9 cellular contexts compared by ENCODE assay signal in the genomic region with DNA sequence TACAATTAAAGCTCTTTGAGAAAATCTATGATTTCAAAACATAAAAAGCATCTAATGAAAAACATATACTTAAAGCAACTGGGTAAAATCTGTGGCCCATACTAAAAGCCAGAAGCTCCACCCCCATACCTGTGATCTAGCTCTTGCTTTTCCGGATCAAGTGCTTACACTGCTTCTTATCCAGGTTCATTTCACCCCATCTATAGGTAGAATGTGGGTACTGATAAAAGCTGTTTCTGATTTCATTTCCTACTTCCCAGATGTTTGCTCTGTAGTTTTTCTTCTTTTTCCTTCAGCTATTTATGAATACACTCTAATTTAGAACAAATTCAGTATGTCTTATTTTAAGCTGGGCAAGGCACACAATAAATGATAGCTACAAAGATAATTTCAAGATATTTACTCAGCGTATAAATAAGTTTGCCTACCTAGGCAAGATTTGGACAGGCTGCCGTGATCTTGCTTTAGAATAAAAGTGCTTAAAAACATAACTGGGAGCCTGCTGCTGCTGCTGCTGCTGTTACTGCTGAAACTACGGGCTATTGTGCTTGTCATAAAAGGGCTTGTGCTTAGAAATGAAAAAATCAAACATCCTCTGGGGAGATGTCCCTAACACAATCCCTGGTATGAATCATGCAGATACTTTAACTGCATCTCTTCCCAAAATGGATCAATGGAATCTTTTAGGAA. TPM values are rescaled to one million over a fixed set of nuclear protein-coding genes. Genes with fewer than 3 reads are reported as not detected.
DNase-seq lines count a peak whose midpoint lies in the region; ATAC-seq, FAIRE-seq and TF ChIP-seq lines count a peak whose summit lies in the region.
"Had no signal": no experiment of that assay in that cellular context is flagged by ENCODE, and none has a peak within 500 bp of the region (broad histone marks: within the 10 kb centered on the region; RNA-seq: fewer than 3 reads in every experiment).

No MANE protein-coding gene starts in this region.

- no peaks in the 10 kb centered on the region for H3K9me3 Mint-ChIP-seq in naive thymus-derived CD4-positive, alpha-beta T cell

- peak overlapping the region in 1 of 9 donors; percentile 29 for H3K27ac Mint-ChIP-seq in naive thymus-derived CD4-positive, alpha-beta T cell

- POLR2A ChIA-PET in naive thymus-derived CD4-positive, alpha-beta T cell (lab: Charles Lee): no interaction called here

- CTCF ChIA-PET in naive thymus-derived CD4-positive, alpha-beta T cell (lab: Charles Lee): interaction anchor here (0.6 to 1.5 kb wide), 11 partner anchors 10 to 871 kb away, joined by 3 to 12 read pairs (median 3); no protein-coding TSS in a partner anchor

- H3K9me3 ChIP-seq in naive thymus-derived CD4-positive, alpha-beta T cell (ENCODE audit: control insufficient read depth in 2 of 3, low read length in 3 of 3): no peaks in the 10 kb centered on the region
- H3K9me3 ChIP-seq: SJCRH30 had no signal

- H3K27me3 ChIP-seq in H7 (ENCODE audit: control insufficient read depth, insufficient read depth, low read length): peaks cover 14% of the 10 kb centered on the region
- H3K27me3 ChIP-seq in naive thymus-derived CD4-positive, alpha-beta T cell (ENCODE audit: control insufficient read depth in 2 of 2, insufficient read depth in 2 of 2, low read length in 2 of 2): peaks cover 0 to 3% of the 10 kb centered on the region in 2 donors
- H3K27me3 ChIP-seq: SJCRH30 had no signal

- peaks cover 15 to 30% (median 27%) of the 10 kb centered on the region in 7 donors for H3K4me1 Mint-ChIP-seq in naive thymus-derived CD4-positive, alpha-beta T cell

- peak; percentile 75 for TF ChIP-seq CTCF in C4-2B (conservative IDR thresholded peaks at IDR 0.05)

- H3K27me3 Mint-ChIP-seq in naive thymus-derived CD4-positive, alpha-beta T cell: peaks cover 9 to 54% (median 27%) of the 10 kb centered on the region in 5 donors

- no peaks in the 10 kb centered on the region for H3K36me3 Mint-ChIP-seq in naive thymus-derived CD4-positive, alpha-beta T cell

- peak; percentile 74 for FAIRE-seq in colon (lab: Jason Lieb, UNC)

- no peak overlapping the region for H3K27ac ChIP-seq in C4-2B
- H3K27ac ChIP-seq in naive thymus-derived CD4-positive, alpha-beta T cell (ENCODE audit: low read depth, low read length): no peak overlapping the region
- H3K27ac ChIP-seq: SJCRH30 had no signal

- H3K4me1 ChIP-seq in naive thymus-derived CD4-positive, alpha-beta T cell (ENCODE audit: control insufficient read depth in 2 of 2, insufficient read depth in 2 of 2, low read length in 2 of 2): peaks cover 4 to 8% of the 10 kb centered on the region in 2 donors
- H3K4me1 ChIP-seq: SJCRH30 had no signal

- intact Hi-C loops in naive thymus-derived CD4-positive, alpha-beta T cell (cut with micrococcal nuclease): loop anchor here (1.0 to 10.0 kb wide), 5 partner anchors 49 to 1270 kb away; no protein-coding TSS in a partner anchor

- peak overlapping the region in 7 of 10 donors; percentile 2 to 83 (median 13) for H3K4me3 Mint-ChIP-seq in naive thymus-derived CD4-positive, alpha-beta T cell

- peak; percentile 68 for ATAC-seq in naive thymus-derived CD4-positive, alpha-beta T cell
- no peak for ATAC-seq in GM18870 (IDR thresholded peaks at IDR 0.05; ENCODE audit: unreplicated experiment)
- ATAC-seq in HG03378 (IDR thresholded peaks at IDR 0.05; ENCODE audit: unreplicated experiment): no peak
- no peak for ATAC-seq in GM18511 (IDR thresholded peaks at IDR 0.05; ENCODE audit: unreplicated experiment)

- no peak overlapping the region for H3K4me3 ChIP-seq in H7 (ENCODE audit: insufficient read depth, low read depth, low read length)
- no peak overlapping the region for H3K4me3 ChIP-seq in naive thymus-derived CD4-positive, alpha-beta T cell (ENCODE audit: low read length)
- H3K4me3 ChIP-seq: SJCRH30 had no signal

- DNase-seq in H7 (peak; percentile 62), NCI-H524 (lab: John Stamatoyannopoulos, UW) (peak; percentile 18 to 77)
- DNase-seq in naive thymus-derived CD4-positive, alpha-beta T cell: peak in 7 of 9 donors; percentile 27 to 69 (median 46)

- H3K36me3 ChIP-seq in H7 (replicated peaks; ENCODE audit: control insufficient read depth, insufficient read depth, low read length): no peaks in the 10 kb centered on the region
- H3K36me3 ChIP-seq in naive thymus-derived CD4-positive, alpha-beta T cell (ENCODE audit: control insufficient read depth in 2 of 3, insufficient read depth in 3 of 3, low read length in 3 of 3): no peaks in the 10 kb centered on the region
- H3K36me3 ChIP-seq: SJCRH30 had no signal

RNA-seq across cellular contexts. Expression of a gene that starts 2.1 kb away (rescaled TPM):
- 43.4 and 45.6 TPM in 2 replicates for total RNA-seq in H7 (2014; rRNA removed; shearing (Covaris generic))
- total RNA-seq in naive thymus-derived CD4-positive, alpha-beta T cell: 1 to 10 TPM in 1 of 5 experiments, under 1 TPM in 4; 0.27 to 4.9 (median 0.69) TPM
- polyA plus RNA-seq in naive thymus-derived CD4-positive, alpha-beta T cell: under 1 TPM in 1 of 2 donors, not detected in 1; 0.08 TPM
